In the genomic region with DNA sequence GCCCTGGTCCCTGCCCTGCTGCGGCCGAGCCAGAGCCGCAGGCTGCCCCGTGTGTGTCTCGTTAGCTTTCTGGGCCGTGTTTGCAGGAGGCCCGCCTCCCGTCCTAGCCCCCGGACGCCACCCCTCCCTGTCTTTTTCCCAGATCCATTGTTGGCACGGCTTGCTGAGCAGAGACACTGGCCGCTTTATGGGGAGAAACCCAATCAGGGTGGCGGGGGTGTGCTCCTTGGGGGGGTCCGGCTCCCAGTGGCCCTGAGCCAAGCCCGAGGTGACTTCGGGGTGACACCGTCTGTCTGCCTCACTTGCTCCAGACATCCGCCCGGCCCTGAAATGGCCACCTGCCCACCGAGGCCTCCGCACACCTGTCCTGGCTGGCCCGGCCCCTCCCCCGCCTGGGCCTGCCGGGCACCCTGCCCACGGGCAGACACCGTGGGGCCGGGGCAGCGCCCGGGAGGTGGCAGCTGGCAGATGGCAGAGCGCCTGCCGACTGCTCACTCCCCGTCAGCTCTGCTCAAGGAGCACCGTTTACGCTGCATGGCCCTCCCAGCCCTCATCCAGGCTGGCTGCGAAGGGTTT, we compare ENCODE assay signal across 13 cellular contexts. TPM values are rescaled to one million over a fixed set of nuclear protein-coding genes. Genes with fewer than 3 reads are reported as not detected.
DNase-seq lines count a peak whose midpoint lies in the region; ATAC-seq and TF ChIP-seq lines count a peak whose summit lies in the region.
"Had no signal": no experiment of that assay in that cellular context is flagged by ENCODE, and none has a peak within 500 bp of the region (broad histone marks: within the 10 kb centered on the region; RNA-seq: fewer than 3 reads in every experiment).

No MANE protein-coding gene starts in this region.

- H2BK20ac ChIP-seq in H9 (ENCODE audit: low read depth, low read length, poor library complexity, severe bottlenecking) = no peak overlapping the region

- no peaks in the 10 kb centered on the region for H3K9me3 ChIP-seq in HEK293 (ENCODE audit: control insufficient read depth, insufficient read depth, low read depth, low read length)
- no peaks in the 10 kb centered on the region for H3K9me3 ChIP-seq in right atrium auricular region
- H3K9me3 ChIP-seq in skeletal muscle satellite cell (replicated peaks; ENCODE audit: low read length) = no peaks in the 10 kb centered on the region
- no peaks in the 10 kb centered on the region for H3K9me3 ChIP-seq in H9 (ENCODE audit: control insufficient read depth, low read depth, low read length)

- peaks cover 5 to 13% of the 10 kb centered on the region in 2 experiments; a peak in 3 of 4 replicates for H3K4me1 Mint-ChIP-seq in H9
- H3K4me1 Mint-ChIP-seq: central memory CD8-positive, alpha-beta T cell; naive thymus-derived CD4-positive, alpha-beta T cell had no signal

- H2AK5ac ChIP-seq in H9 (ENCODE audit: insufficient read length, low read length) = no peak overlapping the region

- H2AFZ ChIP-seq in H9 (ENCODE audit: low read length) = no peak overlapping the region

- intact Hi-C loops in posterior vena cava (cut with DNase I) = loop anchor here in 1 of 2 donors (10.0 kb wide), 1 partner anchor 52 kb away; no protein-coding TSS in a partner anchor

- H4K91ac ChIP-seq in H9 (ENCODE audit: insufficient read length, low read depth, low read length) = no peak overlapping the region

- no peaks in the 10 kb centered on the region for H3K4me1 ChIP-seq in HEK293 (ENCODE audit: control insufficient read depth, insufficient read depth, low read length)
- peaks cover 0 to 98% of the 10 kb centered on the region in 2 donors for H3K4me1 ChIP-seq in right atrium auricular region
- H3K4me1 ChIP-seq in skeletal muscle satellite cell (ENCODE audit: control insufficient read depth, insufficient read depth, low read length) = peaks cover 97% of the 10 kb centered on the region
- H3K4me1 ChIP-seq in H9 (ENCODE audit: insufficient read depth, low read length) = no peaks in the 10 kb centered on the region

- H3K14ac ChIP-seq in H9 (ENCODE audit: insufficient read depth, low read length) = no peak overlapping the region; the same call in 1 of the 2 replicates

- no peaks in the 10 kb centered on the region for H3K79me1 ChIP-seq in H9 (ENCODE audit: insufficient read depth, low read depth, low read length, poor library complexity, severe bottlenecking)

- DNase-seq in right atrium auricular region (ENCODE audit: low spot score) (no peak), H9 (no peak), posterior vena cava (ENCODE audit: low spot score) (no peak)
- no peak for DNase-seq in activated CD4-positive, alpha-beta T cell treated with anti-CD3 and anti-CD28 coated beads for 1 hour
- DNase-seq: naive thymus-derived CD4-positive, alpha-beta T cell had no signal

- H3K4ac ChIP-seq in H9 (ENCODE audit: low read depth, low read length) = no peak overlapping the region

- H2BK15ac ChIP-seq in H9 (ENCODE audit: low read depth, low read length) = no peak overlapping the region

- H2BK12ac ChIP-seq in H9 (ENCODE audit: insufficient read length, low read depth, low read length) = no peak overlapping the region

- TF ChIP-seq CTCF in HEK293 (tag by site-specific recombination; IDR thresholded peaks at IDR 0.05) (no peak), right atrium auricular region (IDR thresholded peaks at IDR 0.05) (no peak), H9 (conservative IDR thresholded peaks at IDR 0.05) (no peak)

- H3K4me3 ChIP-seq in HEK293 (ENCODE audit: low read depth, low read length) (no peak overlapping the region), right atrium auricular region (no peak overlapping the region), skeletal muscle satellite cell (ENCODE audit: low read length) (no peak overlapping the region)

- no peak overlapping the region for H4K5ac ChIP-seq in H9 (ENCODE audit: insufficient read length, low read depth, low read length)

- peaks cover 0 to 14% of the 10 kb centered on the region in 2 experiments; a peak in 1 of 3 replicates for H3K36me3 ChIP-seq in HEK293 (ENCODE audit: control insufficient read depth in 2 of 2, insufficient read depth in 1 of 2, low read length in 2 of 2)
- peaks cover 65% of the 10 kb centered on the region for H3K36me3 ChIP-seq in right atrium auricular region
- peaks cover 90% of the 10 kb centered on the region for H3K36me3 ChIP-seq in skeletal muscle satellite cell (ENCODE audit: insufficient read depth, low read length)

- no peak for ATAC-seq in SK-N-SH treated with all-trans-retinoic acid at 6 μM for 48 hours
- ATAC-seq in activated CD4-positive, CD25-positive, alpha-beta regulatory T cell treated with anti-CD3 and anti-CD28 coated beads, Interleukin-2, amount 50 U/mL, for 24 hours = no peak
- ATAC-seq: naive thymus-derived CD4-positive, alpha-beta T cell; WTC11 had no signal

- H3K4me2 ChIP-seq in skeletal muscle satellite cell (ENCODE audit: low read length) = peak overlapping the region; percentile 53
- H3K4me2 ChIP-seq in H9 (ENCODE audit: insufficient read depth, insufficient read length, low read length) = no peak overlapping the region
- H3K4me2 ChIP-seq: KMS-11 had no signal

- no peak overlapping the region for H3K56ac ChIP-seq in H9 (ENCODE audit: insufficient read length, low read depth, low read length)

- H3K4me3 Mint-ChIP-seq in H9 = no peak overlapping the region
- H3K4me3 Mint-ChIP-seq: central memory CD8-positive, alpha-beta T cell; naive thymus-derived CD4-positive, alpha-beta T cell; stimulated activated naive CD8-positive, alpha-beta T cell treated with anti-CD3 and anti-CD28 coated beads, Interleukin-15, Interleukin-2, amounts not matched to agents 100 ng/mL and 50 ng/mL, for 24 hours; WTC11 had no signal

- POLR2A ChIA-PET in HEK293 (lab: Yijun Ruan, JAX) = interaction anchor here (1.1 to 1.5 kb wide), 2 partner anchors 30 to 101 kb away, joined by 3 to 4 read pairs; no protein-coding TSS in a partner anchor

- H3K9ac ChIP-seq in skeletal muscle satellite cell (ENCODE audit: low read depth, low read length) (peak overlapping the region; percentile 66), H9 (ENCODE audit: extremely low read depth, insufficient read length, low read length) (no peak overlapping the region)
- H3K9ac ChIP-seq: KMS-11 had no signal

- CTCF ChIA-PET in HEK293 (lab: Yijun Ruan, JAX) = interaction anchor here (0.7 to 1.6 kb wide), 2 partner anchors 101 to 212 kb away, joined by 4 to 11 read pairs; no protein-coding TSS in a partner anchor

- no peak overlapping the region for H3K23ac ChIP-seq in H9 (ENCODE audit: insufficient read length, low read depth, low read length)

- H3K27me3 Mint-ChIP-seq in H9 (ENCODE audit: low read depth) = no peaks in the 10 kb centered on the region
- H3K27me3 Mint-ChIP-seq: central memory CD8-positive, alpha-beta T cell; naive thymus-derived CD4-positive, alpha-beta T cell; stimulated activated naive CD8-positive, alpha-beta T cell treated with anti-CD3 and anti-CD28 coated beads, Interleukin-15, Interleukin-2, amounts not matched to agents 100 ng/mL and 50 ng/mL, for 24 hours had no signal

- no peaks in the 10 kb centered on the region for H3K9me3 Mint-ChIP-seq in H9
- H3K9me3 Mint-ChIP-seq: central memory CD8-positive, alpha-beta T cell; naive thymus-derived CD4-positive, alpha-beta T cell; stimulated activated naive CD8-positive, alpha-beta T cell treated with anti-CD3 and anti-CD28 coated beads, Interleukin-15, Interleukin-2, amounts not matched to agents 100 ng/mL and 50 ng/mL, for 24 hours; WTC11 had no signal

- H2BK120ac ChIP-seq in H9 (ENCODE audit: low read depth, low read length, poor library complexity, severe bottlenecking) = no peak overlapping the region

- no peaks in the 10 kb centered on the region for H3K23me2 ChIP-seq in H9 (ENCODE audit: insufficient read length, low read depth, low read length, poor library complexity, severe bottlenecking)

- no CpG with 5 or more reads among the region's 35 CpGs for WGBS in H9 (ENCODE audit: extremely low coverage, insufficient read length, low lambda C conversion rate)

- no peaks in the 10 kb centered on the region; a peak in 1 of 7 replicates for H3K36me3 Mint-ChIP-seq in H9 (ENCODE audit: insufficient read depth in 1 of 3, low read depth in 3 of 3)
- H3K36me3 Mint-ChIP-seq: naive thymus-derived CD4-positive, alpha-beta T cell; WTC11 had no signal

- H3K18ac ChIP-seq in H9 (ENCODE audit: insufficient read length, low read depth, low read length) = no peak overlapping the region

- H3K27ac Mint-ChIP-seq in H9 = no peak overlapping the region
- H3K27ac Mint-ChIP-seq: naive thymus-derived CD4-positive, alpha-beta T cell; stimulated activated naive CD8-positive, alpha-beta T cell treated with anti-CD3 and anti-CD28 coated beads, Interleukin-15, Interleukin-2, amounts not matched to agents 100 ng/mL and 50 ng/mL, for 24 hours; WTC11 had no signal

- no peak overlapping the region for H4K8ac ChIP-seq in H9 (replicated peaks; ENCODE audit: insufficient read length, low read depth, low read length)

- H3K27ac ChIP-seq in HEK293 (ENCODE audit: extremely low read depth, low read depth, low read length) (no peak overlapping the region), right atrium auricular region (peak overlapping the region; percentile 80), H9 (ENCODE audit: insufficient read length, low read depth, low read length) (no peak overlapping the region)
- H3K27ac ChIP-seq: KMS-11 had no signal

- H3K79me2 ChIP-seq in H9 (ENCODE audit: insufficient read depth, low read length) = no peaks in the 10 kb centered on the region

- no peaks in the 10 kb centered on the region for H4K20me1 ChIP-seq in H9 (ENCODE audit: control insufficient read depth, insufficient read depth, insufficient read length)

- no peak overlapping the region for H3T11ph ChIP-seq in H9 (ENCODE audit: low read length)

- no peak overlapping the region for H2BK5ac ChIP-seq in H9 (ENCODE audit: insufficient read length, low read length)

- H3K27me3 ChIP-seq in right atrium auricular region (no peaks in the 10 kb centered on the region), skeletal muscle satellite cell (ENCODE audit: control insufficient read depth, insufficient read depth, low read length) (no peaks in the 10 kb centered on the region), H9 (ENCODE audit: insufficient read depth, low read length) (no peaks in the 10 kb centered on the region)

TF ChIP-seq in HEK293, 187 proteins besides CTCF, POLR2A, EP300 and RAD21:
- TF ChIP-seq FEZF1 (tag by site-specific recombination; IDR thresholded peaks at IDR 0.05) = 0 out of 2 replicates have a peak, but pooled peaks have one; percentile 15
- no peak for TF ChIP-seq ZNF529 (tag by site-specific recombination; IDR thresholded peaks at IDR 0.05; ENCODE audit: insufficient replicate concordance)
- TF ChIP-seq ZBTB8A (tag by site-specific recombination; IDR thresholded peaks at IDR 0.05) = peak; percentile 12; the same call in 1 of the 2 replicates

RNA-seq across cellular contexts. Expression of a gene that starts 43.1 kb away (rescaled TPM):
- total RNA-seq in right atrium auricular region (10 to 100 TPM; 48.4 to 67.1 TPM), H9 (2021) (7.3 and 7.4 TPM in 2 replicates), posterior vena cava (10 to 100 TPM; 22.8 to 27.7 TPM)
- 9.0 and 14.2 TPM in 2 replicates for total RNA-seq in skeletal muscle satellite cell (2012; rRNA removed)

Comparison
In these comparisons a context has a peak if more than half of its experiments do, and no peak if none do; other contexts are left out.
1. H3K27ac ChIP-seq: peak in right atrium auricular region (2 of 2); none in HEK293 (single experiment) and H9 (single experiment).